In the genomic region with DNA sequence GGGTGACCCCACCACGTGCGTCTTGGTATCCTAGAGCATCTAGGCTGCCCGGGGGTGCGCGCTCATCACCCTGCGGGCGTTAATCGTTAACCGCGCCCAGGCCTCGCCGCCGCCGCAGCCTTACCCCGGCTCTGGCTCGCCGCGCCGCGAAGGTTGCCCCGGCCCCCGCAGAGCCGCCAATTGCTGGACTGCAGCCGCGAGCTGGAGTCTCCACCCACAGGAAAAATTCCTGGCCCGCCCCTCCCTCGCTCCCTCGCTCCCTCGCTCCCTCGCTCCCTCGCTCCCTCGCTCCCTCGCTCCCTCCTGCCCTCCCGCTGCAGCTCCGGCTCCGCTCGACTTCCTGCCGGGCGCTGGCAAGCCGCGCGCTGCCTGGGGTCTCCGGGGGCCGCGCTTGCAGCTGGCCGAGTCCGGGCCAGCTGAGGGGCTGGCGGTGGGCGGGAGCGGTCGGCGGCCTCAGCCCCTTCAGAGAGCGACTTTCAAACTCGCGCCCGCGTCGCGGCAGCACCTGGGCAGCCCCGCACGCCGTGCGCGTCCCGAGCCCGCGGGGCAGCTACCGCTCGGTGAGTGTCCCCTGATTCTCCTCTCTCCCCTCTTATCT, we compare ENCODE assay signal across 8 cellular contexts. TPM values are rescaled to one million over a fixed set of nuclear protein-coding genes. Genes with fewer than 3 reads are reported as not detected.
DNase-seq lines count a peak whose midpoint lies in the region; ATAC-seq and FAIRE-seq lines count a peak whose summit lies in the region.

Gene PLEKHG3, plus strand, starts transcription at position 280 of the 598 bp plus-strand sequence. CDS start 23,208 bp downstream, outside the sequence.

- peaks cover 61% of the 10 kb centered on the region for H3K4me1 Mint-ChIP-seq in activated CD8-positive, alpha-beta memory T cell treated with anti-CD3 and anti-CD28 coated beads, Interleukin-2, amount 10 ng/mL, durations not matched to agents 7 days and 5 days
- peaks cover 37% of the 10 kb centered on the region for H3K4me1 Mint-ChIP-seq in activated naive CD4-positive, alpha-beta T cell treated with anti-CD3 and anti-CD28 coated beads, Interleukin-2, amount 50 U/mL, for 24 hours
- H3K4me1 Mint-ChIP-seq in naive thymus-derived CD8-positive, alpha-beta T cell = peaks cover 16 to 61% (median 39%) of the 10 kb centered on the region in 4 donors

- peak within 1 kb of the TSS; percentile 67 for H3K4me3 Mint-ChIP-seq in activated CD8-positive, alpha-beta memory T cell treated with anti-CD3 and anti-CD28 coated beads, Interleukin-2, amount 10 ng/mL, durations not matched to agents 7 days and 5 days
- peak within 1 kb of the TSS; percentile 78 for H3K4me3 Mint-ChIP-seq in activated naive CD4-positive, alpha-beta T cell treated with anti-CD3 and anti-CD28 coated beads, Interleukin-2, amount 50 U/mL, for 24 hours
- H3K4me3 Mint-ChIP-seq in naive thymus-derived CD8-positive, alpha-beta T cell = peak within 1 kb of the TSS; percentile 69 to 87 (median 78)

- POLR2A ChIA-PET in naive thymus-derived CD8-positive, alpha-beta T cell (lab: Charles Lee) = no interaction called here

- peak; percentile 47 for ATAC-seq in activated CD8-positive, alpha-beta memory T cell treated with anti-CD3 and anti-CD28 coated beads, Interleukin-2, amount 10 ng/mL, durations not matched to agents 7 days and 5 days
- peak; percentile 24 to 46 for ATAC-seq in naive thymus-derived CD8-positive, alpha-beta T cell
- no peak for ATAC-seq in GM18858 (IDR thresholded peaks at IDR 0.05; ENCODE audit: unreplicated experiment)

- no peak for DNase-seq in activated CD8-positive, alpha-beta memory T cell treated with anti-CD3 and anti-CD28 coated beads, Interleukin-2, amount 10 ng/mL, durations not matched to agents 7 days and 5 days
- no peak for DNase-seq in activated CD8-positive, alpha-beta memory T cell treated with anti-CD3 and anti-CD28 coated beads for 24 hours
- DNase-seq in NCI-H510A treated with DMSO at 0.1 percent for 48 hours (lab: John Stamatoyannopoulos, UW) (peak; percentile 71), foreskin melanocyte (peak; percentile 54), urothelium cell line (ENCODE audit: low spot score) (peak; percentile 95)
- no peak for DNase-seq in naive thymus-derived CD8-positive, alpha-beta T cell

- peak within 1 kb of the TSS; percentile 47 for H3K27ac Mint-ChIP-seq in activated CD8-positive, alpha-beta memory T cell treated with anti-CD3 and anti-CD28 coated beads, Interleukin-2, amount 10 ng/mL, durations not matched to agents 7 days and 5 days
- H3K27ac Mint-ChIP-seq in activated naive CD4-positive, alpha-beta T cell treated with anti-CD3 and anti-CD28 coated beads, Interleukin-2, amount 50 U/mL, for 24 hours = no peak within 1 kb of the TSS
- peak within 1 kb of the TSS in 3 of 10 donors; percentile 55 to 79 (median 66) for H3K27ac Mint-ChIP-seq in naive thymus-derived CD8-positive, alpha-beta T cell

- no peaks in the 10 kb centered on the region for H3K9me3 Mint-ChIP-seq in activated CD8-positive, alpha-beta memory T cell treated with anti-CD3 and anti-CD28 coated beads, Interleukin-2, amount 10 ng/mL, durations not matched to agents 7 days and 5 days (ENCODE audit: low read depth)
- no peaks in the 10 kb centered on the region for H3K9me3 Mint-ChIP-seq in activated naive CD4-positive, alpha-beta T cell treated with anti-CD3 and anti-CD28 coated beads, Interleukin-2, amount 50 U/mL, for 24 hours
- H3K9me3 Mint-ChIP-seq in naive thymus-derived CD8-positive, alpha-beta T cell = no peaks in the 10 kb centered on the region

- peaks cover 4% of the 10 kb centered on the region for H3K36me3 Mint-ChIP-seq in activated CD8-positive, alpha-beta memory T cell treated with anti-CD3 and anti-CD28 coated beads, Interleukin-2, amount 10 ng/mL, durations not matched to agents 7 days and 5 days
- no peaks in the 10 kb centered on the region for H3K36me3 Mint-ChIP-seq in activated naive CD4-positive, alpha-beta T cell treated with anti-CD3 and anti-CD28 coated beads, Interleukin-2, amount 50 U/mL, for 24 hours
- H3K36me3 Mint-ChIP-seq in naive thymus-derived CD8-positive, alpha-beta T cell = peaks cover 0 to 3% (median 0%) of the 10 kb centered on the region in 3 donors

- CTCF ChIA-PET in activated CD8-positive, alpha-beta memory T cell treated with anti-CD3 and anti-CD28 coated beads, Interleukin-2, amount 10 ng/mL, durations not matched to agents 7 days and 5 days (lab: Charles Lee) = interaction anchor here (1.0 to 6.8 kb wide), 3 partner anchors 17 to 56 kb away, joined by 4 to 45 read pairs (median 7); no protein-coding TSS in a partner anchor

- peaks cover 64% of the 10 kb centered on the region for H3K27me3 Mint-ChIP-seq in activated CD8-positive, alpha-beta memory T cell treated with anti-CD3 and anti-CD28 coated beads, Interleukin-2, amount 10 ng/mL, durations not matched to agents 7 days and 5 days
- peaks cover 33% of the 10 kb centered on the region for H3K27me3 Mint-ChIP-seq in activated naive CD4-positive, alpha-beta T cell treated with anti-CD3 and anti-CD28 coated beads, Interleukin-2, amount 50 U/mL, for 24 hours
- H3K27me3 Mint-ChIP-seq in naive thymus-derived CD8-positive, alpha-beta T cell = peaks cover 26 to 77% (median 52%) of the 10 kb centered on the region in 5 donors

- peak; percentile 99 for FAIRE-seq in urothelium cell line (lab: Jason Lieb, UNC)

RNA-seq across cellular contexts. Expression of gene PLEKHG3, which starts in this region (rescaled TPM):
- 10 to 100 TPM; 11.9 to 28.2 TPM for total RNA-seq in activated CD8-positive, alpha-beta memory T cell treated with anti-CD3 and anti-CD28 coated beads, Interleukin-2, amount 10 ng/mL, durations not matched to agents 7 days and 5 days
- 1 to 10 TPM in 1 of 2 experiments, under 1 TPM in 1; 0.55 to 1.4 TPM for total RNA-seq in naive thymus-derived CD8-positive, alpha-beta T cell
- 10 to 100 TPM in 1 of 3 donors, 1 to 10 TPM in 2; 1.2 to 12.2 (median 1.6) TPM for polyA plus RNA-seq in naive thymus-derived CD8-positive, alpha-beta T cell

Comparison
In these comparisons a context has a peak if more than half of its experiments do, and no peak if none do; other contexts are left out.
1. RNA of gene PLEKHG3 (total RNA-seq): 11.9 to 28.2 TPM in activated CD8-positive, alpha-beta memory T cell treated with anti-CD3 and anti-CD28 coated beads, Interleukin-2, amount 10 ng/mL, durations not matched to agents 7 days and 5 days; 0.55 to 1.4 TPM in naive thymus-derived CD8-positive, alpha-beta T cell; every median in the first group is over 4 times any median in the second.
2. DNase-seq: peak in NCI-H510A treated with DMSO at 0.1 percent for 48 hours (single experiment), foreskin melanocyte (single experiment) and urothelium cell line (single experiment); none in activated CD8-positive, alpha-beta memory T cell treated with anti-CD3 and anti-CD28 coated beads, Interleukin-2, amount 10 ng/mL, durations not matched to agents 7 days and 5 days (single experiment), activated CD8-positive, alpha-beta memory T cell treated with anti-CD3 and anti-CD28 coated beads for 24 hours (single experiment) and naive thymus-derived CD8-positive, alpha-beta T cell (0 of 10).
3. Peak in every context shown above with its lines, with median percentiles within 50 percentile points of each other: H3K4me3 Mint-ChIP-seq.